ENCODE assay signal across 12 cellular contexts in genomic region chr4:138398297-138398696, GRCh38.
DNase-seq lines count a peak whose midpoint lies in the region; ATAC-seq, FAIRE-seq and TF ChIP-seq lines count a peak whose summit lies in the region.
"Had no signal": no experiment of that assay in that cellular context is flagged by ENCODE, and none has a peak within 500 bp of the region (broad histone marks: within the 10 kb centered on the region; RNA-seq: fewer than 3 reads in every experiment).

No MANE protein-coding gene starts in this region.

- no peaks in the 10 kb centered on the region for H3K36me3 ChIP-seq in HepG2 (replicated peaks in 1 of 2; ENCODE audit: control insufficient read depth in 1 of 2, insufficient read depth in 2 of 2, low read length in 2 of 2)
- H3K36me3 ChIP-seq: transverse colon had no signal

- WGBS in HepG2 (ENCODE audit: low lambda C conversion rate), result 0% methylated on average over 1 of the region's 1 CpG

- H2AFZ ChIP-seq in HepG2 (ENCODE audit: low read length), result no peak overlapping the region

- no peaks in the 10 kb centered on the region; a peak in 1 of 5 replicates for H3K27me3 ChIP-seq in HepG2 (ENCODE audit: control insufficient read depth in 1 of 2, insufficient read depth in 2 of 2, low read length in 2 of 2)
- H3K27me3 ChIP-seq: transverse colon had no signal

- no peak for FAIRE-seq in HepG2 (lab: Jason Lieb, UNC)

- peak; percentile 85 for DNase-seq in DMS53 treated with DMSO at 0.1 percent for 48 hours (lab: John Stamatoyannopoulos, UW; ENCODE audit: unreplicated experiment)
- peak; percentile 57 to 90 for DNase-seq in NCI-H2081 (lab: John Stamatoyannopoulos, UW)
- DNase-seq in cerebellar cortex (ENCODE audit: low spot score), result peak; percentile 32
- DNase-seq in HepG2 (ENCODE audit: low spot score), result peak; percentile 49
- DNase-seq in AG08396 (ENCODE audit: low spot score), result no peak
- DNase-seq in NCI-H82 (lab: John Stamatoyannopoulos, UW), result no peak
- DNase-seq: activated CD4-positive, alpha-beta T cell treated with anti-CD3 and anti-CD28 coated beads for 1 hour; GDM1; transverse colon had no signal

- in situ Hi-C loops in HepG2 (cut with HindIII; ENCODE audit: extremely low pct_ligation_motif_present, low pct_unique_long_range_greater_than_20kb), result no loop called here

- TF ChIP-seq POLR2A in HepG2 (IDR thresholded peaks at IDR 0.05; ENCODE audit: insufficient read depth in 1 of 2, low read depth in 2 of 2, low read length in 2 of 2), result no peak

- H3K27ac ChIP-seq in HepG2 (ENCODE audit: extremely low read length, insufficient read depth, low read length), result no peak overlapping the region
- H3K27ac ChIP-seq: transverse colon had no signal

- no peak overlapping the region for H3K4me3 ChIP-seq in HepG2 (replicated peaks in 1 of 3; ENCODE audit: insufficient read depth in 1 of 3, low read depth in 2 of 3, low read length in 3 of 3)
- H3K4me3 ChIP-seq: transverse colon had no signal

- no peaks in the 10 kb centered on the region for H3K79me2 ChIP-seq in HepG2 (ENCODE audit: insufficient read depth, low read length)

- TF ChIP-seq EP300 in HepG2 (IDR thresholded peaks at IDR 0.05; ENCODE audit: low read depth in 2 of 2, low read length in 2 of 2) (peak in 1 of 2 experiments; percentile 62; a peak in 2 of 4 replicates), HepG2 (CRISPR knock-in tag; IDR thresholded peaks at IDR 0.05; ENCODE audit: borderline replicate concordance) (no peak)

- CTCF ChIA-PET in HepG2 (lab: Yijun Ruan, JAX; ENCODE audit: low intra/inter-chr PET ratio, low total read pairs), result no interaction called here

- POLR2A ChIA-PET in HepG2 (lab: Yijun Ruan, JAX), result no interaction called here

- peak; percentile 100 for ATAC-seq in HepG2
- ATAC-seq in HG02885 (IDR thresholded peaks at IDR 0.05; ENCODE audit: poor library complexity, unreplicated experiment), result no peak
- ATAC-seq in HG02798 (IDR thresholded peaks at IDR 0.05; ENCODE audit: poor library complexity, unreplicated experiment), result no peak
- ATAC-seq: activated T-helper 17 cell treated with anti-CD3 and anti-CD28 coated beads, Interleukin-2, amount 50 U/mL, for 72 hours had no signal

- no peak for TF ChIP-seq CTCF in HepG2 (CRISPR knock-in tag; IDR thresholded peaks at IDR 0.05)

- peaks cover 16% of the 10 kb centered on the region for H3K4me1 ChIP-seq in HepG2 (ENCODE audit: insufficient read depth, low read length)

- H3K9ac ChIP-seq in HepG2 (ENCODE audit: insufficient read depth, low read depth, low read length), result no peak overlapping the region

- H4K20me1 ChIP-seq in HepG2 (ENCODE audit: insufficient read depth, low read length), result no peaks in the 10 kb centered on the region

- no peak for TF ChIP-seq RAD21 in HepG2 (CRISPR knock-in tag; IDR thresholded peaks at IDR 0.05)

- BruUV-seq in HepG2 (replicated peaks; lab: Mats Ljungman, UMichigan), result no TSS peak

- intact Hi-C loops in HepG2 (cut with micrococcal nuclease; ENCODE audit: unreplicated experiment), result no loop called here

- H3K4me2 ChIP-seq in HepG2 (ENCODE audit: low read depth, low read length), result 0 out of 2 replicates have a peak overlapping the region, but pooled peaks have one; percentile 27

- no peaks in the 10 kb centered on the region for H3K9me3 ChIP-seq in HepG2 (ENCODE audit: low read length)
- H3K9me3 ChIP-seq: transverse colon had no signal

TF ChIP-seq in HepG2, 621 proteins besides CTCF, POLR2A, EP300 and RAD21 (continues in another document):
- TF ChIP-seq ZNF816 (CRISPR knock-in tag; IDR thresholded peaks at IDR 0.05; ENCODE audit: borderline replicate concordance), result no peak
- TF ChIP-seq GABPA (IDR thresholded peaks at IDR 0.05; ENCODE audit: low read depth, low read length), result no peak
- peak; percentile 39; the same call in 1 of the 2 replicates for TF ChIP-seq GABPA (CRISPR knock-in tag; IDR thresholded peaks at IDR 0.05; ENCODE audit: low read depth)
- TF ChIP-seq NFIC (IDR thresholded peaks at IDR 0.05; ENCODE audit: low read length), result peak; percentile 51; the same call in 1 of the 2 replicates
- TF ChIP-seq ZNF720 (CRISPR knock-in tag; IDR thresholded peaks at IDR 0.05), result no peak
- TF ChIP-seq CENPT (CRISPR knock-in tag; IDR thresholded peaks at IDR 0.05; ENCODE audit: low read depth), result no peak
- 0 out of 2 replicates have a peak, but pooled peaks have one; percentile 40 for TF ChIP-seq PITX1 (CRISPR knock-in tag; IDR thresholded peaks at IDR 0.05)
- no peak for TF ChIP-seq ZBTB43 (CRISPR knock-in tag; conservative IDR thresholded peaks at IDR 0.05)
- no peak for TF ChIP-seq ZBTB42 (CRISPR knock-in tag; IDR thresholded peaks at IDR 0.05)
- TF ChIP-seq BCL6 (CRISPR knock-in tag; IDR thresholded peaks at IDR 0.05), result 0 out of 2 replicates have a peak, but pooled peaks have one; percentile 17
- no peak for TF ChIP-seq DR1 (CRISPR knock-in tag; IDR thresholded peaks at IDR 0.05)
- no peak for TF ChIP-seq SALL2 (CRISPR knock-in tag; IDR thresholded peaks at IDR 0.05)
- TF ChIP-seq PPARG (CRISPR knock-in tag; conservative IDR thresholded peaks at IDR 0.05), result 0 out of 2 replicates have a peak, but pooled peaks have one; percentile 17
- TF ChIP-seq SNAPC5 (CRISPR knock-in tag; IDR thresholded peaks at IDR 0.05; ENCODE audit: borderline replicate concordance), result no peak
- TF ChIP-seq RARA (CRISPR knock-in tag; IDR thresholded peaks at IDR 0.05), result peak; percentile 34; the same call in 1 of the 2 replicates
- no peak for TF ChIP-seq KLF12 (CRISPR knock-in tag; IDR thresholded peaks at IDR 0.05; ENCODE audit: borderline replicate concordance)
- TF ChIP-seq PAXIP1 (CRISPR knock-in tag; conservative IDR thresholded peaks at IDR 0.05), result peak; percentile 70
- TF ChIP-seq ELF1 (CRISPR knock-in tag; IDR thresholded peaks at IDR 0.05), result peak; percentile 45; the same call in 1 of the 2 replicates
- no peak for TF ChIP-seq ZKSCAN1 (IDR thresholded peaks at IDR 0.05; ENCODE audit: low read length)
- TF ChIP-seq FOXP1 (IDR thresholded peaks at IDR 0.05), result no peak
- peak; percentile 84 for TF ChIP-seq FOXP1 (CRISPR knock-in tag; IDR thresholded peaks at IDR 0.05)
- TF ChIP-seq ZGPAT (CRISPR knock-in tag; IDR thresholded peaks at IDR 0.05), result peak; percentile 34; the same call in 1 of the 2 replicates
- peak; percentile 36; the same call in 1 of the 2 replicates for TF ChIP-seq ETV5 (CRISPR knock-in tag; IDR thresholded peaks at IDR 0.05; ENCODE audit: borderline replicate concordance)

Comparison
In these comparisons a context has a peak if more than half of its experiments do, and no peak if none do; other contexts are left out.
1. DNase-seq: peak in DMS53 treated with DMSO at 0.1 percent for 48 hours (single experiment), NCI-H2081 (2 of 2), cerebellar cortex (single experiment) and HepG2 (single experiment); none in AG08396 (single experiment) and NCI-H82 (single experiment).